Comparison of ENCODE assay signal across 1 cellular context in genomic region chr5:76831108-76831447, GRCh38.
TF ChIP-seq lines count a peak whose summit lies in the region.

No MANE protein-coding gene starts in this region.

TF ChIP-seq in GM23338, 12 proteins besides CTCF, POLR2A, EP300 and RAD21 (continued from another document):
- TF ChIP-seq, protein P1, sequence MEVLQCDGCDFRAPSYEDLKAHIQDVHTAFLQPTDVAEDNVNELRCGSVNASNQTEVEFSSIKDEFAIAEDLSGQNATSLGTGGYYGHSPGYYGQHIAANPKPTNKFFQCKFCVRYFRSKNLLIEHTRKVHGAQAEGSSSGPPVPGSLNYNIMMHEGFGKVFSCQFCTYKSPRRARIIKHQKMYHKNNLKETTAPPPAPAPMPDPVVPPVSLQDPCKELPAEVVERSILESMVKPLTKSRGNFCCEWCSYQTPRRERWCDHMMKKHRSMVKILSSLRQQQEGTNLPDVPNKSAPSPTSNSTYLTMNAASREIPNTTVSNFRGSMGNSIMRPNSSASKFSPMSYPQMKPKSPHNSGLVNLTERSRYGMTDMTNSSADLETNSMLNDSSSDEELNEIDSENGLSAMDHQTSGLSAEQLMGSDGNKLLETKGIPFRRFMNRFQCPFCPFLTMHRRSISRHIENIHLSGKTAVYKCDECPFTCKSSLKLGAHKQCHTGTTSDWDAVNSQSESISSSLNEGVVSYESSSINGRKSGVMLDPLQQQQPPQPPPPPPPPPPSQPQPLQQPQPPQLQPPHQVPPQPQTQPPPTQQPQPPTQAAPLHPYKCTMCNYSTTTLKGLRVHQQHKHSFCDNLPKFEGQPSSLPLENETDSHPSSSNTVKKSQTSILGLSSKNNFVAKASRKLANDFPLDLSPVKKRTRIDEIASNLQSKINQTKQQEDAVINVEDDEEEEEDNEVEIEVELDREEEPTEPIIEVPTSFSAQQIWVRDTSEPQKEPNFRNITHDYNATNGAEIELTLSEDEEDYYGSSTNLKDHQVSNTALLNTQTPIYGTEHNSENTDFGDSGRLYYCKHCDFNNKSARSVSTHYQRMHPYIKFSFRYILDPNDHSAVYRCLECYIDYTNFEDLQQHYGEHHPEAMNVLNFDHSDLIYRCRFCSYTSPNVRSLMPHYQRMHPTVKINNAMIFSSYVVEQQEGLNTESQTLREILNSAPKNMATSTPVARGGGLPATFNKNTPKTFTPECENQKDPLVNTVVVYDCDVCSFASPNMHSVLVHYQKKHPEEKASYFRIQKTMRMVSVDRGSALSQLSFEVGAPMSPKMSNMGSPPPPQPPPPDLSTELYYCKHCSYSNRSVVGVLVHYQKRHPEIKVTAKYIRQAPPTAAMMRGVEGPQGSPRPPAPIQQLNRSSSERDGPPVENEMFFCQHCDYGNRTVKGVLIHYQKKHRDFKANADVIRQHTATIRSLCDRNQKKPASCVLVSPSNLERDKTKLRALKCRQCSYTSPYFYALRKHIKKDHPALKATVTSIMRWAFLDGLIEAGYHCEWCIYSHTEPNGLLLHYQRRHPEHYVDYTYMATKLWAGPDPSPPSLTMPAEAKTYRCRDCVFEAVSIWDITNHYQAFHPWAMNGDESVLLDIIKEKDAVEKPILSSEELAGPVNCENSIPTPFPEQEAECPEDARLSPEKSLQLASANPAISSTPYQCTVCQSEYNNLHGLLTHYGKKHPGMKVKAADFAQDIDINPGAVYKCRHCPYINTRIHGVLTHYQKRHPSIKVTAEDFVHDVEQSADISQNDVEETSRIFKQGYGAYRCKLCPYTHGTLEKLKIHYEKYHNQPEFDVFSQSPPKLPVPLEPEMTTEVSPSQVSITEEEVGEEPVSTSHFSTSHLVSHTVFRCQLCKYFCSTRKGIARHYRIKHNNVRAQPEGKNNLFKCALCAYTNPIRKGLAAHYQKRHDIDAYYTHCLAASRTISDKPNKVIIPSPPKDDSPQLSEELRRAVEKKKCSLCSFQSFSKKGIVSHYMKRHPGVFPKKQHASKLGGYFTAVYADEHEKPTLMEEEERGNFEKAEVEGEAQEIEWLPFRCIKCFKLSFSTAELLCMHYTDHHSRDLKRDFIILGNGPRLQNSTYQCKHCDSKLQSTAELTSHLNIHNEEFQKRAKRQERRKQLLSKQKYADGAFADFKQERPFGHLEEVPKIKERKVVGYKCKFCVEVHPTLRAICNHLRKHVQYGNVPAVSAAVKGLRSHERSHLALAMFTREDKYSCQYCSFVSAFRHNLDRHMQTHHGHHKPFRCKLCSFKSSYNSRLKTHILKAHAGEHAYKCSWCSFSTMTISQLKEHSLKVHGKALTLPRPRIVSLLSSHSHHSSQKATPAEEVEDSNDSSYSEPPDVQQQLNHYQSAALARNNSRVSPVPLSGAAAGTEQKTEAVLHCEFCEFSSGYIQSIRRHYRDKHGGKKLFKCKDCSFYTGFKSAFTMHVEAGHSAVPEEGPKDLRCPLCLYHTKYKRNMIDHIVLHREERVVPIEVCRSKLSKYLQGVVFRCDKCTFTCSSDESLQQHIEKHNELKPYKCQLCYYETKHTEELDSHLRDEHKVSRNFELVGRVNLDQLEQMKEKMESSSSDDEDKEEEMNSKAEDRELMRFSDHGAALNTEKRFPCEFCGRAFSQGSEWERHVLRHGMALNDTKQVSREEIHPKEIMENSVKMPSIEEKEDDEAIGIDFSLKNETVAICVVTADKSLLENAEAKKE (CRISPR knock-in tag; IDR thresholded peaks at IDR 0.05), result no peak
